In the genomic region with DNA sequence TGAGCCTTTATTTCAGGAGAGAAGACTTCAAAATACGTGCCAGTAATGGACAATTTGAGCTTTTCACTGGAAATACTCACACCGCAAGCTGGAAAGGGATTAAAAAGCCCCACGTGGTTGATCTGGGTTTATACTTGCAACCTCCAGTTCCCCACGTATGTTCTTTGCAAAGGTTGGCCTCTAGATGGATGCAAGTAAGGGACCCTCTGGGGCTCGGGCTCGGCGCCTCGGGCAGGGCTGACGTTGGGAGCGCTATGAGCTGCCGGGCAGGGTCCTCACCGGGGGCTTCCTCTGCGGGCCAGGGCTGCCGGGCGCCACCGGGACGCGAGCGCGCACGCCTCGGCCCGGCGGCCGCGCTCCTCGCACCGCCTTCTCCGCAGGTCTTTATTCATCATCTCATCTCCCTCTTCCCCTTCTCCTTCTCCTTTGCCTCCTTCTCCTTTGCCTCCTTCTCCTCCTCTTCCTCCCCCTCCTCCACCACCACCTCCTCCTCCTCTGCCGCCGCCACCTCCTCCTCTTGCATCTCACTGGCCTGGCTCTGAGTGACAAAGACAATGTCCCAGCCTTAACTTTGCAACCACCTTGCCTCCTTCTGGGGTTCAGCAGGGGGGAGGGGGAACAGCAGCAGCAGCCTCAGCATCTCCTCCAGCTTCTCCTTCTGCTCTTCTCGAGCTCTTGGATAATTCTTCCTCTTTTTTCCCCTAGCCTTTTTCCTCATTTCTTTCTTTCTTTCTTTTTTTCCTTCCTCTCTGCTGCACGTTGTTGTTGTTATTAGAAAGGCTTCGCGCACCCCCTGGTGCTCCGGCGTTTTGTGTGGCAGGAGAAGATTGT, we compare ENCODE assay signal across 8 cellular contexts. TPM values are rescaled to one million over a fixed set of nuclear protein-coding genes. Genes with fewer than 3 reads are reported as not detected.
DNase-seq lines count a peak whose midpoint lies in the region; ATAC-seq and TF ChIP-seq lines count a peak whose summit lies in the region.

No MANE protein-coding gene starts in this region.

- peak; percentile 18 for ATAC-seq in GM19035 (IDR thresholded peaks at IDR 0.05; ENCODE audit: unreplicated experiment)
- peak; percentile 19 for ATAC-seq in esophagus mucosa
- ATAC-seq in GM21576 (IDR thresholded peaks at IDR 0.05; ENCODE audit: unreplicated experiment) = no peak

- H3K4me3 ChIP-seq in AG09309 (ENCODE audit: control insufficient read depth, low read depth, low read length) = peak overlapping the region; percentile 88

- no peak for DNase-seq in AG09309 (ENCODE audit: low read depth)
- peak; percentile 55 for DNase-seq in RPMI7951 (ENCODE audit: low read depth)
- peak; percentile 49 for DNase-seq in myocyte (ENCODE audit: low read depth)
- DNase-seq in stimulated activated CD8-positive, alpha-beta memory T cell treated with anti-CD3 and anti-CD28 coated beads, Interleukin-4, amount 100 ng/mL, for 48 hours = no peak
- no peak for DNase-seq in stimulated activated CD4-positive, alpha-beta T cell treated with anti-CD3 and anti-CD28 coated beads, Interleukin-12 subunit alpha, Interleukin-12 subunit beta, amount 100 ng/mL, for 4 hours

- no peak for TF ChIP-seq CTCF in AG09309 (IDR thresholded peaks at IDR 0.05; ENCODE audit: control insufficient read depth, insufficient read depth, low read depth, low read length, missing control alignments)

RNA-seq across cellular contexts. Expression of gene ZNF462, which starts 0.6 kb away (rescaled TPM):
- 10.0 and 14.2 TPM in 2 replicates for total RNA-seq in RPMI7951 (2014; rRNA removed; shearing (Covaris generic))
- total RNA-seq in esophagus mucosa (25.9 TPM), myocyte (10.8 and 14.7 TPM in 2 replicates)
- 7.1 TPM for polyA plus RNA-seq in myocyte (2012)

Comparison
In these comparisons a context has a peak if more than half of its experiments do, and no peak if none do; other contexts are left out.
1. DNase-seq: peak in RPMI7951 (single experiment) and myocyte (single experiment); none in AG09309 (single experiment), stimulated activated CD8-positive, alpha-beta memory T cell treated with anti-CD3 and anti-CD28 coated beads, Interleukin-4, amount 100 ng/mL, for 48 hours (single experiment) and stimulated activated CD4-positive, alpha-beta T cell treated with anti-CD3 and anti-CD28 coated beads, Interleukin-12 subunit alpha, Interleukin-12 subunit beta, amount 100 ng/mL, for 4 hours (single experiment).